In genomic region chr12:94162108-94162507, GRCh38 we compare ENCODE assay signal across 31 cellular contexts. TPM values are rescaled to one million over a fixed set of nuclear protein-coding genes. Genes with fewer than 3 reads are reported as not detected.
"Had no signal": no experiment of that assay in that cellular context is flagged by ENCODE, and none has a peak within 500 bp of the region (broad histone marks: within the 10 kb centered on the region; RNA-seq: fewer than 3 reads in every experiment).

No MANE protein-coding gene starts in this region.

- H3K36me3 ChIP-seq: adrenal gland, ascending aorta, breast epithelium, cardiac muscle cell, colonic mucosa, esophagus squamous epithelium had no signal

- H3K4me1 ChIP-seq: adrenal gland, ascending aorta, breast epithelium, colonic mucosa, esophagus squamous epithelium had no signal

- H3K4me3 ChIP-seq: adrenal gland, ascending aorta, breast epithelium, cardiac muscle cell, colonic mucosa, esophagus squamous epithelium had no signal

- H3K9me3 ChIP-seq: adrenal gland, ascending aorta, breast epithelium, colonic mucosa, esophagus squamous epithelium had no signal

- H3K36me3 Mint-ChIP-seq: activated naive CD4-positive, alpha-beta T cell treated with anti-CD3 and anti-CD28 coated beads, Interleukin-2, amount 50 U/mL, for 24 hours; activated naive CD8-positive, alpha-beta T cell treated with anti-CD3 and anti-CD28 coated beads for 36 hours; brain had no signal

- H3K27me3 ChIP-seq: adrenal gland, ascending aorta, breast epithelium, cardiac muscle cell, colonic mucosa had no signal

- H3K9me3 Mint-ChIP-seq: activated CD4-positive, alpha-beta T cell treated with anti-CD3 and anti-CD28 coated beads, Interleukin-2, amount 10 ng/mL, durations not matched to agents 7 days and 5 days; activated naive CD4-positive, alpha-beta T cell treated with anti-CD3 and anti-CD28 coated beads, Interleukin-2, amount 50 U/mL, for 24 hours; activated naive CD8-positive, alpha-beta T cell treated with anti-CD3 and anti-CD28 coated beads for 36 hours; activated naive CD8-positive, alpha-beta T cell treated with anti-CD3 and anti-CD28 coated beads, Interleukin-2, amount 50 U/mL, for 24 hours; activated T-cell treated with anti-CD3 and anti-CD28 coated beads, Interleukin-2, amount 50 U/mL, for 4 hours; activated T-helper 17 cell treated with anti-CD3 and anti-CD28 coated beads, Interleukin-2, amount 50 U/mL, for 72 hours had no signal

- H3K4me3 Mint-ChIP-seq: activated CD4-positive, alpha-beta memory T cell treated with anti-CD3 and anti-CD28 coated beads, Interleukin-2, amount 10 ng/mL, durations not matched to agents 7 days and 5 days; activated CD4-positive, alpha-beta T cell treated with anti-CD3 and anti-CD28 coated beads, Interleukin-2, amount 10 ng/mL, durations not matched to agents 7 days and 5 days; activated naive CD4-positive, alpha-beta T cell treated with anti-CD3 and anti-CD28 coated beads, Interleukin-2, amount 50 U/mL, for 24 hours; activated naive CD8-positive, alpha-beta T cell treated with anti-CD3 and anti-CD28 coated beads for 36 hours; activated naive CD8-positive, alpha-beta T cell treated with anti-CD3 and anti-CD28 coated beads, Interleukin-2, amount 50 U/mL, for 24 hours; activated T-cell treated with anti-CD3 and anti-CD28 coated beads, Interleukin-2, amount 50 U/mL, for 4 hours; activated T-helper 17 cell treated with anti-CD3 and anti-CD28 coated beads, Interleukin-2, amount 50 U/mL, for 72 hours had no signal

- DNase-seq: activated CD4-positive, alpha-beta memory T cell treated with anti-CD3 and anti-CD28 coated beads, Interleukin-2, amount 10 ng/mL, durations not matched to agents 7 days and 5 days; activated CD4-positive, alpha-beta T cell treated with anti-CD3 and anti-CD28 coated beads for 1 hour; activated CD4-positive, alpha-beta T cell treated with anti-CD3 and anti-CD28 coated beads for 4 hours; activated CD4-positive, alpha-beta T cell treated with anti-CD3 and anti-CD28 coated beads, Interleukin-2, amount 10 ng/mL, durations not matched to agents 7 days and 5 days; activated CD4-positive, alpha-beta T cell treated with anti-CD3 and anti-CD28 coated beads, Interleukin-2, amount 50 U/mL, for 4 hours; activated CD8-positive, alpha-beta memory T cell treated with anti-CD3 and anti-CD28 coated beads, Interleukin-2, amount 50 U/mL, for 48 hours; activated effector memory CD4-positive, alpha-beta T cell treated with Interleukin-2 at 50 U/mL for 16 hours; activated gamma-delta T cell treated with Interleukin-2 at 50 U/mL for 16 hours; activated naive CD4-positive, alpha-beta T cell treated with Interleukin-2 at 50 U/mL for 16 hours; activated naive CD8-positive, alpha-beta T cell treated with anti-CD3 and anti-CD28 coated beads for 36 hours; activated naive CD8-positive, alpha-beta T cell treated with anti-CD3 and anti-CD28 coated beads, Interleukin-2, amount 50 U/mL, for 24 hours; activated T-cell treated with anti-CD3 and anti-CD28 coated beads, Interleukin-2, amount 50 U/mL, for 4 hours; adrenal gland; amygdala; central memory CD4-positive, alpha-beta T cell; cerebellar nuclear complex; colonic mucosa; effector CD8-positive, alpha-beta T cell; esophagus squamous epithelium; head of caudate nucleus; T-helper 2 cell had no signal

- H3K27ac ChIP-seq: adrenal gland, ascending aorta, breast epithelium, cardiac muscle cell, colonic mucosa, epithelial cell of prostate, esophagus squamous epithelium had no signal

- H3K27ac Mint-ChIP-seq: activated CD4-positive, alpha-beta memory T cell treated with anti-CD3 and anti-CD28 coated beads, Interleukin-2, amount 10 ng/mL, durations not matched to agents 7 days and 5 days; activated CD4-positive, alpha-beta T cell treated with anti-CD3 and anti-CD28 coated beads, Interleukin-2, amount 10 ng/mL, durations not matched to agents 7 days and 5 days; activated naive CD4-positive, alpha-beta T cell treated with anti-CD3 and anti-CD28 coated beads, Interleukin-2, amount 50 U/mL, for 24 hours; activated naive CD8-positive, alpha-beta T cell treated with anti-CD3 and anti-CD28 coated beads for 36 hours; activated naive CD8-positive, alpha-beta T cell treated with anti-CD3 and anti-CD28 coated beads, Interleukin-2, amount 50 U/mL, for 24 hours; activated T-helper 17 cell treated with anti-CD3 and anti-CD28 coated beads, Interleukin-2, amount 50 U/mL, for 72 hours had no signal

- FAIRE-seq: endometrium, endothelial cell of umbilical vein, frontal cortex had no signal

- ATAC-seq: activated naive CD8-positive, alpha-beta T cell treated with anti-CD3 and anti-CD28 coated beads, Interleukin-2, amount 50 U/mL, for 24 hours; activated T-cell treated with anti-CD3 and anti-CD28 coated beads, Interleukin-2, amount 50 U/mL, for 4 hours; activated T-helper 17 cell treated with anti-CD3 and anti-CD28 coated beads, Interleukin-2, amount 50 U/mL, for 72 hours had no signal

RNA-seq across cellular contexts. Expression of gene PLXNC1, which starts 13.7 kb away (rescaled TPM):
- polyA plus RNA-seq: endothelial cell of umbilical vein had no signal
